In genomic region chr2:38527338-38528007, GRCh38 we compare ENCODE assay signal across 9 cellular contexts.
DNase-seq lines count a peak whose midpoint lies in the region; ATAC-seq, FAIRE-seq and TF ChIP-seq lines count a peak whose summit lies in the region.
"Had no signal": no experiment of that assay in that cellular context is flagged by ENCODE, and none has a peak within 500 bp of the region (broad histone marks: within the 10 kb centered on the region; RNA-seq: fewer than 3 reads in every experiment).

No MANE protein-coding gene starts in this region.

- H3K4me3 ChIP-seq in DND-41 (ENCODE audit: low read depth in 1 of 2, low read length in 2 of 2) (no peak overlapping the region), Panc1 (ENCODE audit: low read depth in 2 of 2, low read length in 2 of 2) (peak overlapping the region; percentile 33 to 37), epithelial cell of proximal tubule (ENCODE audit: low read depth, low read length) (peak overlapping the region; percentile 51)

- no TSS peak for BruUV-seq in Panc1 (replicated peaks; lab: Mats Ljungman, UMichigan)

- TF ChIP-seq POLR2A in GM12892 (IDR thresholded peaks at IDR 0.05; ENCODE audit: low read depth, low read length), result no peak

- ATAC-seq in DND-41 (ENCODE audit: insufficient read depth, low read depth), result no peak
- ATAC-seq in Panc1, result no peak
- ATAC-seq in stimulated activated naive B cell treated with anti-CD40 and anti-IgM and Interleukin-4, amounts not matched to agents 10 μg/mL and 1 μg/mL and 100 μg/mL, for 72 hours (replicated peaks), result no peak
- ATAC-seq in stimulated activated memory B cell treated with anti-CD40 and anti-IgM and Interleukin-4, amounts not matched to agents 10 μg/mL and 1 μg/mL and 100 μg/mL, for 72 hours, result no peak

- POLR2A ChIA-PET in Panc1 (lab: Charles Lee), result interaction anchor here (0.5 kb wide), 1 partner anchor 196 kb away, joined by 6 read pairs; no protein-coding TSS in a partner anchor

- H3K27ac ChIP-seq in DND-41 (ENCODE audit: low read length), result no peak overlapping the region
- no peak overlapping the region for H3K27ac ChIP-seq in Panc1 (ENCODE audit: low read length)

- H3K79me2 ChIP-seq in DND-41 (ENCODE audit: insufficient read depth, low read length), result no peaks in the 10 kb centered on the region

- peaks cover 9% of the 10 kb centered on the region for H3K27me3 ChIP-seq in DND-41 (ENCODE audit: insufficient read depth, low read length, poor library complexity)
- H3K27me3 ChIP-seq in Panc1 (ENCODE audit: control insufficient read depth, insufficient read depth, low read length), result no peaks in the 10 kb centered on the region

- H3K4me1 ChIP-seq in DND-41 (ENCODE audit: insufficient read depth, low read length), result peaks cover 3% of the 10 kb centered on the region; the same call in 1 of the 2 replicates
- no peaks in the 10 kb centered on the region for H3K4me1 ChIP-seq in Panc1 (ENCODE audit: control insufficient read depth, insufficient read depth, low read length)

- CTCF ChIA-PET in Panc1 (lab: Charles Lee), result interaction anchor here (0.7 kb wide), 2 partner anchors 13 to 62 kb away, joined by 4 to 8 read pairs; no protein-coding TSS in a partner anchor

- H3K9me3 Mint-ChIP-seq in progenitor cell of endocrine pancreas (ENCODE audit: low read depth), result no peaks in the 10 kb centered on the region
- no peaks in the 10 kb centered on the region for H3K9me3 Mint-ChIP-seq in stimulated activated naive B cell treated with anti-CD40 and anti-IgM and Interleukin-4, amounts not matched to agents 10 μg/mL and 1 μg/mL and 100 μg/mL, for 72 hours
- H3K9me3 Mint-ChIP-seq in stimulated activated memory B cell treated with anti-CD40 and anti-IgM and Interleukin-4, amounts not matched to agents 10 μg/mL and 1 μg/mL and 100 μg/mL, for 72 hours, result no peaks in the 10 kb centered on the region

- no peak overlapping the region for H3K27ac Mint-ChIP-seq in progenitor cell of endocrine pancreas
- no peak overlapping the region for H3K27ac Mint-ChIP-seq in stimulated activated naive B cell treated with anti-CD40 and anti-IgM and Interleukin-4, amounts not matched to agents 10 μg/mL and 1 μg/mL and 100 μg/mL, for 72 hours
- H3K27ac Mint-ChIP-seq in stimulated activated memory B cell treated with anti-CD40 and anti-IgM and Interleukin-4, amounts not matched to agents 10 μg/mL and 1 μg/mL and 100 μg/mL, for 72 hours, result no peak overlapping the region

- TF ChIP-seq CTCF in DND-41 (IDR thresholded peaks at IDR 0.05; ENCODE audit: borderline replicate concordance, extremely low read depth, low read length, poor library complexity, severe bottlenecking) (no peak), Panc1 (IDR thresholded peaks at IDR 0.05) (no peak), epithelial cell of proximal tubule (conservative IDR thresholded peaks at IDR 0.05; ENCODE audit: low read depth, low read length) (no peak), progenitor cell of endocrine pancreas (IDR thresholded peaks at IDR 0.05; ENCODE audit: unreplicated experiment) (no peak)

- H3K36me3 ChIP-seq in DND-41 (ENCODE audit: insufficient read depth, low read length), result no peaks in the 10 kb centered on the region
- no peaks in the 10 kb centered on the region for H3K36me3 ChIP-seq in Panc1 (ENCODE audit: control insufficient read depth, insufficient read depth, low read length)

- in situ Hi-C loops in Panc1 (cut with HindIII; ENCODE audit: low pct_unique_long_range_greater_than_20kb, low sequenced_read_pairs), result no loop called here

- H3K9me3 ChIP-seq in DND-41 (ENCODE audit: insufficient read depth, low read length, severe bottlenecking), result no peaks in the 10 kb centered on the region
- H3K9me3 ChIP-seq in Panc1 (ENCODE audit: control insufficient read depth, insufficient read depth, low read depth, low read length), result no peaks in the 10 kb centered on the region

- H3K9ac ChIP-seq in DND-41 (ENCODE audit: low read depth, low read length), result no peak overlapping the region

- peak overlapping the region; percentile 22 for H3K4me3 Mint-ChIP-seq in progenitor cell of endocrine pancreas (ENCODE audit: low read depth)
- peak overlapping the region in 1 of 2 donors; percentile 79 for H3K4me3 Mint-ChIP-seq in stimulated activated naive B cell treated with anti-CD40 and anti-IgM and Interleukin-4, amounts not matched to agents 10 μg/mL and 1 μg/mL and 100 μg/mL, for 72 hours
- no peak overlapping the region for H3K4me3 Mint-ChIP-seq in stimulated activated memory B cell treated with anti-CD40 and anti-IgM and Interleukin-4, amounts not matched to agents 10 μg/mL and 1 μg/mL and 100 μg/mL, for 72 hours

- H4K20me1 ChIP-seq in DND-41 (ENCODE audit: insufficient read depth, low read length), result no peaks in the 10 kb centered on the region

- H3K4me2 ChIP-seq in DND-41 (ENCODE audit: insufficient read depth, low read length), result peak overlapping the region; percentile 37; the same call in 1 of the 2 replicates

- H3K27me3 Mint-ChIP-seq in progenitor cell of endocrine pancreas, result peaks cover 30% of the 10 kb centered on the region
- H3K27me3 Mint-ChIP-seq in stimulated activated naive B cell treated with anti-CD40 and anti-IgM and Interleukin-4, amounts not matched to agents 10 μg/mL and 1 μg/mL and 100 μg/mL, for 72 hours, result peaks cover 5 to 19% of the 10 kb centered on the region in 2 donors
- H3K27me3 Mint-ChIP-seq in stimulated activated memory B cell treated with anti-CD40 and anti-IgM and Interleukin-4, amounts not matched to agents 10 μg/mL and 1 μg/mL and 100 μg/mL, for 72 hours, result peaks cover 17% of the 10 kb centered on the region

- FAIRE-seq in GM12892 (lab: Jason Lieb, UNC), result no peak

- intact Hi-C loops in Panc1 (cut with micrococcal nuclease; ENCODE audit: unreplicated experiment), result no loop called here

- DNase-seq in DND-41, result no peak
- no peak for DNase-seq in Panc1 (ENCODE audit: low read depth, low spot score)
- DNase-seq in epithelial cell of proximal tubule (ENCODE audit: low read depth), result no peak
- DNase-seq in progenitor cell of endocrine pancreas (ENCODE audit: low spot score, unreplicated experiment), result no peak
- no peak for DNase-seq in stimulated activated naive B cell treated with anti-CD40 and anti-IgM and Interleukin-4, amounts not matched to agents 10 μg/mL and 1 μg/mL and 100 μg/mL, for 72 hours
- DNase-seq in HUDEP-2 (lab: John Stamatoyannopoulos, UW; ENCODE audit: unreplicated experiment in 76 of 76), result no peak
- no peak for DNase-seq in GM12892 (ENCODE audit: insufficient read length)
- DNase-seq: NCI-H2107 had no signal

- H3K4me1 Mint-ChIP-seq in progenitor cell of endocrine pancreas (ENCODE audit: low read depth), result peaks cover 7% of the 10 kb centered on the region
- H3K4me1 Mint-ChIP-seq in stimulated activated naive B cell treated with anti-CD40 and anti-IgM and Interleukin-4, amounts not matched to agents 10 μg/mL and 1 μg/mL and 100 μg/mL, for 72 hours, result peaks cover 9 to 18% of the 10 kb centered on the region in 2 donors
- H3K4me1 Mint-ChIP-seq in stimulated activated memory B cell treated with anti-CD40 and anti-IgM and Interleukin-4, amounts not matched to agents 10 μg/mL and 1 μg/mL and 100 μg/mL, for 72 hours, result peaks cover 15% of the 10 kb centered on the region

- no peak overlapping the region for H2AFZ ChIP-seq in DND-41 (ENCODE audit: low read depth, low read length)

- H3K36me3 Mint-ChIP-seq in progenitor cell of endocrine pancreas (ENCODE audit: insufficient read depth), result no peaks in the 10 kb centered on the region
- H3K36me3 Mint-ChIP-seq in stimulated activated naive B cell treated with anti-CD40 and anti-IgM and Interleukin-4, amounts not matched to agents 10 μg/mL and 1 μg/mL and 100 μg/mL, for 72 hours, result no peaks in the 10 kb centered on the region
- H3K36me3 Mint-ChIP-seq in stimulated activated memory B cell treated with anti-CD40 and anti-IgM and Interleukin-4, amounts not matched to agents 10 μg/mL and 1 μg/mL and 100 μg/mL, for 72 hours, result no peaks in the 10 kb centered on the region

Comparison
In these comparisons a context has a peak if more than half of its experiments do, and no peak if none do; other contexts are left out.
1. H3K4me3 ChIP-seq: peak in Panc1 (2 of 2) and epithelial cell of proximal tubule (single experiment); none in DND-41 (0 of 2).